ENCODE assay signal across 10 cellular contexts in genomic region chr12:113239288-113239771, GRCh38. TPM values are rescaled to one million over a fixed set of nuclear protein-coding genes. Genes with fewer than 3 reads are reported as not detected.
A peak's percentile ranks its signal among the peaks of the same experiment; 100 is the strongest.
DNase-seq lines count a peak whose midpoint lies in the region; ATAC-seq and TF ChIP-seq lines count a peak whose summit lies in the region.
"Had no signal": no experiment of that assay in that cellular context is flagged by ENCODE, and none has a peak within 500 bp of the region (broad histone marks: within the 10 kb centered on the region; RNA-seq: fewer than 3 reads in every experiment).

No MANE protein-coding gene starts in this region.

- 0 out of 22 replicates have a peak overlapping the region, but pooled peaks of 1 of the 11 experiments have one; percentile 18 for H3K9ac ChIP-seq in BLaER1 treated with 17β-estradiol and CSF1 and Interleukin-3, amounts not matched to agents 10 nM and 100 nM
- H3K9ac ChIP-seq in rectal smooth muscle tissue (ENCODE audit: low read length): peak overlapping the region; percentile 56

- peaks cover 49 to 94% (median 60%) of the 10 kb centered on the region in 10 experiments for H3K4me1 ChIP-seq in BLaER1 treated with 17β-estradiol and CSF1 and Interleukin-3, amounts not matched to agents 10 nM and 100 nM
- peaks cover 49% of the 10 kb centered on the region for H3K4me1 ChIP-seq in Panc1 (ENCODE audit: control insufficient read depth, insufficient read depth, low read length)
- peaks cover 13 to 24% of the 10 kb centered on the region in 2 donors for H3K4me1 ChIP-seq in esophagus (ENCODE audit: control insufficient read depth in 2 of 2, insufficient read depth in 2 of 2, low read length in 1 of 2)
- peaks cover 9% of the 10 kb centered on the region for H3K4me1 ChIP-seq in rectal smooth muscle tissue (ENCODE audit: control insufficient read depth, insufficient read depth, low read length)

- DNase-seq in Panc1 (ENCODE audit: low read depth, low spot score): no peak
- DNase-seq in middle frontal gyrus (ENCODE audit: extremely low spot score, low spot score): no peak
- DNase-seq in GM10248 (ENCODE audit: extremely low spot score): no peak
- no peak for DNase-seq in OCI-M2 (lab: John Stamatoyannopoulos, UW; ENCODE audit: unreplicated experiment)
- DNase-seq: CD8-positive, alpha-beta T cell; NCI-H69 had no signal

- H3K4me2 ChIP-seq in BLaER1 treated with 17β-estradiol and CSF1 and Interleukin-3, amounts not matched to agents 10 nM and 100 nM: peak overlapping the region; percentile 58 to 98 (median 75)

- H3K27ac ChIP-seq in BLaER1 treated with 17β-estradiol and CSF1 and Interleukin-3, amounts not matched to agents 10 nM and 100 nM: peak overlapping the region in 1 of 11 experiments; percentile 56; a peak in 1 of 22 replicates
- H3K27ac ChIP-seq in Panc1 (ENCODE audit: low read length) (peak overlapping the region; percentile 86), esophagus (ENCODE audit: low read depth in 2 of 2, low read length in 1 of 2) (peak overlapping the region; percentile 95 to 96), rectal smooth muscle tissue (ENCODE audit: low read depth, low read length) (peak overlapping the region; percentile 37)

- peaks cover 0 to 48% (median 24%) of the 10 kb centered on the region in 11 experiments; a peak in 11 of 22 replicates for H3K27me3 ChIP-seq in BLaER1 treated with 17β-estradiol and CSF1 and Interleukin-3, amounts not matched to agents 10 nM and 100 nM
- no peaks in the 10 kb centered on the region for H3K27me3 ChIP-seq in Panc1 (ENCODE audit: control insufficient read depth, insufficient read depth, low read length)
- H3K27me3 ChIP-seq in esophagus (ENCODE audit: control insufficient read depth in 1 of 2, insufficient read depth in 2 of 2, low read length in 2 of 2): no peaks in the 10 kb centered on the region
- H3K27me3 ChIP-seq in rectal smooth muscle tissue (ENCODE audit: control insufficient read depth, insufficient read depth, low read length): no peaks in the 10 kb centered on the region

- BruUV-seq in Panc1 (replicated peaks; lab: Mats Ljungman, UMichigan): no TSS peak

- H3K9me3 ChIP-seq in BLaER1 treated with 17β-estradiol and CSF1 and Interleukin-3, amounts not matched to agents 10 nM and 100 nM (replicated peaks in 1 of 11): no peaks in the 10 kb centered on the region
- H3K9me3 ChIP-seq in Panc1 (ENCODE audit: control insufficient read depth, insufficient read depth, low read depth, low read length) (no peaks in the 10 kb centered on the region), esophagus (ENCODE audit: control insufficient read depth in 2 of 2, insufficient read depth in 1 of 2, low read depth in 1 of 2, low read length in 1 of 2) (no peaks in the 10 kb centered on the region)

- TF ChIP-seq CTCF in Panc1 (IDR thresholded peaks at IDR 0.05): no peak
- no peak for TF ChIP-seq CTCF in GM10248 (IDR thresholded peaks at IDR 0.05; ENCODE audit: control extremely low read depth, extremely low read depth, low read depth, missing control alignments)

- POLR2A ChIA-PET in Panc1 (lab: Charles Lee) (interaction anchor here (0.6 kb wide), 1 partner anchor 22 kb away, joined by 3 read pairs; no protein-coding TSS in a partner anchor), GM10248 (lab: Yijun Ruan, JAX) (interaction anchor here (0.6 kb wide), 1 partner anchor 33 kb away, joined by 6 read pairs; no protein-coding TSS in a partner anchor)

- H4K20me1 ChIP-seq in BLaER1 treated with 17β-estradiol and CSF1 and Interleukin-3, amounts not matched to agents 10 nM and 100 nM: peaks cover 0 to 100% (median 9%) of the 10 kb centered on the region in 11 experiments; a peak in 11 of 22 replicates

- intact Hi-C loops in Panc1 (cut with micrococcal nuclease; ENCODE audit: unreplicated experiment): no loop called here

- CTCF ChIA-PET in Panc1 (lab: Charles Lee) (no interaction called here), GM10248 (lab: Yijun Ruan, JAX) (interaction anchor here (1.1 to 2.3 kb wide), 3 partner anchors 9 to 19 kb away, joined by 3 to 9 read pairs (median 3); partner anchors contain the start of gene TPCN1)

- in situ Hi-C loops in Panc1 (cut with HindIII; ENCODE audit: low pct_unique_long_range_greater_than_20kb, low sequenced_read_pairs): no loop called here

- 52 to 61% methylated on average over 3 of the region's 3 CpGs for WGBS in esophagus, 2 donors

- H3K4me3 ChIP-seq in BLaER1 treated with 17β-estradiol and CSF1 and Interleukin-3, amounts not matched to agents 10 nM and 100 nM: no peak overlapping the region
- H3K4me3 ChIP-seq in Panc1 (ENCODE audit: low read depth in 2 of 2, low read length in 2 of 2) (no peak overlapping the region), esophagus (ENCODE audit: low read depth in 1 of 2, low read length in 2 of 2) (no peak overlapping the region), rectal smooth muscle tissue (ENCODE audit: low read length) (no peak overlapping the region)

- peaks cover 0 to 89% (median 0%) of the 10 kb centered on the region in 11 experiments; a peak in 6 of 22 replicates for H3K36me3 ChIP-seq in BLaER1 treated with 17β-estradiol and CSF1 and Interleukin-3, amounts not matched to agents 10 nM and 100 nM
- H3K36me3 ChIP-seq in Panc1 (ENCODE audit: control insufficient read depth, insufficient read depth, low read length) (no peaks in the 10 kb centered on the region), esophagus (ENCODE audit: control insufficient read depth in 2 of 2, insufficient read depth in 2 of 2, low read length in 1 of 2) (peaks cover 0 to 2% of the 10 kb centered on the region in 2 donors), rectal smooth muscle tissue (ENCODE audit: control insufficient read depth, insufficient read depth, low read length) (peaks cover 5% of the 10 kb centered on the region)

- ATAC-seq in Panc1: no peak
- ATAC-seq in GM19351 (IDR thresholded peaks at IDR 0.05; ENCODE audit: unreplicated experiment): no peak
- ATAC-seq: CD8-positive, alpha-beta T cell had no signal

RNA-seq across cellular contexts. Expression of gene TPCN1, which starts 18.1 kb away (rescaled TPM):
- 75.2 TPM for total RNA-seq in Panc1 (2021; ENCODE audit: unreplicated experiment)
- polyA plus RNA-seq in Panc1 (2012; ENCODE audit: insufficient read length): 94.6 TPM
- 10 to 100 TPM; 30.9 to 57.6 TPM for polyA plus RNA-seq in esophagus

RNA-seq across cellular contexts. Expression of gene RITA1, which starts 53.8 kb away (rescaled TPM):
- 41.0 TPM for total RNA-seq in Panc1 (2021; ENCODE audit: unreplicated experiment)
- 45.7 TPM for polyA plus RNA-seq in Panc1 (2012; ENCODE audit: insufficient read length)
- 10 to 100 TPM in 1 of 2 donors, 1 to 10 TPM in 1; 6.8 to 14.6 TPM for polyA plus RNA-seq in esophagus

RNA-seq across cellular contexts. Expression of gene DDX54, which starts 54.1 kb away (rescaled TPM):
- 101 TPM for total RNA-seq in Panc1 (2021; ENCODE audit: unreplicated experiment)
- polyA plus RNA-seq in Panc1 (2012; ENCODE audit: insufficient read length): 156 TPM
- 10 to 100 TPM; 34.3 to 49.1 TPM for polyA plus RNA-seq in esophagus
